ENCODE assay signal across 13 cellular contexts in the genomic region with DNA sequence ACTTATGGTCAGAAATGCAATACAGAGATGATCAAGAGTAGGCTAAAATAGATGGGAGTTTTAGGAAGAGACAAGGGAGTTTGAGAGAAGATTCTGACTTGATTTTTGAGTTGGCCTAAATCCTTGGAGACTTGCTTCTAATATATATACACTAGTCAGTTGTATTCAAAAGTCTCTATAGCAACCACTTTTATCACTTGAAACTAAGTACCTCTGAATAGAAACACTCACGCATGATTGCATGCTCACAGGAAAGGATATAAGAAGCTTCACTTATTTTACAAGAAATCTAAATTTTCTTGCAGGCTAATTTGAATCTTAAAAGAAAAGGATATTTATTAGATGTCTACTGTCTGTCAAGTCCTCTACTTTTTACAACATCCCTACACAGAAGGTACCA.
DNase-seq lines count a peak whose midpoint lies in the region; ATAC-seq and TF ChIP-seq lines count a peak whose summit lies in the region.
"Had no signal": no experiment of that assay in that cellular context is flagged by ENCODE, and none has a peak within 500 bp of the region (broad histone marks: within the 10 kb centered on the region; RNA-seq: fewer than 3 reads in every experiment).

No MANE protein-coding gene starts in this region.

- H3K27me3 Mint-ChIP-seq in activated B cell treated with CpG ODN at 0.5 μM for 24 hours, result no peaks in the 10 kb centered on the region

- ATAC-seq in GM18858 (IDR thresholded peaks at IDR 0.05; ENCODE audit: unreplicated experiment) (peak; percentile 55), GM21619 (IDR thresholded peaks at IDR 0.05; ENCODE audit: unreplicated experiment) (peak; percentile 50), HG03135 (IDR thresholded peaks at IDR 0.05; ENCODE audit: unreplicated experiment) (peak; percentile 58), activated B cell treated with CpG ODN at 0.5 μM for 24 hours (ENCODE audit: low read depth) (peak; percentile 59), right cardiac atrium (no peak)

- POLR2A ChIA-PET in activated B cell treated with CpG ODN at 0.5 μM for 24 hours (lab: Charles Lee), result interaction anchor here (0.6 to 2.5 kb wide), 3 partner anchors 35 to 246 kb away, joined by 5 to 10 read pairs (median 5); no protein-coding TSS in a partner anchor

- no peak overlapping the region for H3K4me3 ChIP-seq in right cardiac atrium (ENCODE audit: low read length)
- H3K4me3 ChIP-seq: hepatocyte, lung had no signal

- intact Hi-C loops in activated B cell treated with CpG ODN at 0.5 μM for 24 hours (cut with micrococcal nuclease) (loop anchor here (2.0 to 5.0 kb wide), 3 partner anchors 16 to 602 kb away; no protein-coding TSS in a partner anchor), right cardiac atrium (cut with DNase I) (no loop called here)

- no peak overlapping the region for H3K27ac ChIP-seq in right cardiac atrium (ENCODE audit: low read length)
- H3K27ac ChIP-seq: hepatocyte had no signal

- WGBS in right cardiac atrium, result 59% methylated on average over 1 of the region's 1 CpG

- no peak for DNase-seq in activated B cell treated with CpG ODN at 0.5 μM for 24 hours
- no peak for DNase-seq in right cardiac atrium
- no peak for DNase-seq in NCI-H524 (lab: John Stamatoyannopoulos, UW)
- DNase-seq in NCI-H1092 treated with DMSO at 0.1 percent for 48 hours (lab: John Stamatoyannopoulos, UW), result no peak
- no peak for DNase-seq in iPS-NIHi11 (ENCODE audit: low spot score)
- DNase-seq: activated CD8-positive, alpha-beta memory T cell treated with anti-CD3 and anti-CD28 coated beads for 24 hours; BE2C; NCI-H2107 had no signal

- H3K4me1 ChIP-seq in right cardiac atrium (ENCODE audit: control insufficient read depth, insufficient read depth, low read length), result no peaks in the 10 kb centered on the region
- H3K4me1 ChIP-seq: BE2C had no signal

- no peaks in the 10 kb centered on the region for H3K27me3 ChIP-seq in right cardiac atrium (ENCODE audit: control insufficient read depth, insufficient read depth)
- H3K27me3 ChIP-seq: hepatocyte had no signal

- no peaks in the 10 kb centered on the region for H3K9me3 Mint-ChIP-seq in activated B cell treated with CpG ODN at 0.5 μM for 24 hours

- peak overlapping the region; percentile 51 for H3K4me3 Mint-ChIP-seq in activated B cell treated with CpG ODN at 0.5 μM for 24 hours

- no peaks in the 10 kb centered on the region for H3K9me3 ChIP-seq in right cardiac atrium (ENCODE audit: control insufficient read depth, low read length)
- H3K9me3 ChIP-seq: BE2C had no signal

- peaks cover 77% of the 10 kb centered on the region for H3K4me1 Mint-ChIP-seq in activated B cell treated with CpG ODN at 0.5 μM for 24 hours

- CTCF ChIA-PET in activated B cell treated with CpG ODN at 0.5 μM for 24 hours (lab: Charles Lee), result interaction anchor here (1.3 to 2.9 kb wide), 3 partner anchors 38 to 154 kb away, joined by 4 to 11 read pairs (median 5); no protein-coding TSS in a partner anchor

- peak overlapping the region; percentile 94 for H3K27ac Mint-ChIP-seq in activated B cell treated with CpG ODN at 0.5 μM for 24 hours

- TF ChIP-seq CTCF in activated B cell treated with CpG ODN at 0.5 μM for 24 hours (IDR thresholded peaks at IDR 0.05), result no peak

- H3K36me3 Mint-ChIP-seq in activated B cell treated with CpG ODN at 0.5 μM for 24 hours (ENCODE audit: low read depth), result no peaks in the 10 kb centered on the region

Comparison
In these comparisons a context has a peak if more than half of its experiments do, and no peak if none do; other contexts are left out.
1. ATAC-seq: peak in GM18858 (single experiment), GM21619 (single experiment), HG03135 (single experiment) and activated B cell treated with CpG ODN at 0.5 μM for 24 hours (single experiment); none in right cardiac atrium (0 of 2).